In the genomic region with DNA sequence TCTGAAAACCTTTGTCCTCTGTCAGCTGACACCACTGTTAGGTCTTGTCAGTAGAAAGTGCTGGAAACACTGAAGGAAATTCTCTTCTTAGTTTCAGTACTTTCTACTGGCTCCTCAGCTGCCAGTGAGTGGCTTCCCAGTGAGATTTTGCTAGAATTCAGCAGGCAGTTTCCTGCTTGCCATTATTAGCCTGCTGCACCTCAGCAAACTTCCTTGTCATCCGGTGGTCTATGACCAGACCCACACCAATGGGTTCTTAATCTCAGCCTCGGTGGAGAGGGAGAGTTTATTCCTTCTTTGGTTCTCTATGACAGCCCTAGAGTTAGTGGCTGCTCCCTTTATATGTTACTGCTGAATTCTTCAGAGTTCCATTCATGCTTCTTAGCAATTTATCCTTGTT, we compare ENCODE assay signal across 1 cellular context.
TF ChIP-seq lines count a peak whose summit lies in the region.

No MANE protein-coding gene starts in this region.

TF ChIP-seq in WTC11, 78 proteins besides CTCF, POLR2A, EP300 and RAD21 (continued from another document):
- TF ChIP-seq, protein P1, sequence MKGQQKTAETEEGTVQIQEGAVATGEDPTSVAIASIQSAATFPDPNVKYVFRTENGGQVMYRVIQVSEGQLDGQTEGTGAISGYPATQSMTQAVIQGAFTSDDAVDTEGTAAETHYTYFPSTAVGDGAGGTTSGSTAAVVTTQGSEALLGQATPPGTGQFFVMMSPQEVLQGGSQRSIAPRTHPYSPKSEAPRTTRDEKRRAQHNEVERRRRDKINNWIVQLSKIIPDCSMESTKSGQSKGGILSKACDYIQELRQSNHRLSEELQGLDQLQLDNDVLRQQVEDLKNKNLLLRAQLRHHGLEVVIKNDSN (CRISPR knock-in tag; IDR thresholded peaks at IDR 0.05), result no peak
- TF ChIP-seq NR1H2 (CRISPR knock-in tag; IDR thresholded peaks at IDR 0.05) (no peak), CREB1 (CRISPR knock-in tag; IDR thresholded peaks at IDR 0.05) (no peak)
- TF ChIP-seq, protein P2, sequence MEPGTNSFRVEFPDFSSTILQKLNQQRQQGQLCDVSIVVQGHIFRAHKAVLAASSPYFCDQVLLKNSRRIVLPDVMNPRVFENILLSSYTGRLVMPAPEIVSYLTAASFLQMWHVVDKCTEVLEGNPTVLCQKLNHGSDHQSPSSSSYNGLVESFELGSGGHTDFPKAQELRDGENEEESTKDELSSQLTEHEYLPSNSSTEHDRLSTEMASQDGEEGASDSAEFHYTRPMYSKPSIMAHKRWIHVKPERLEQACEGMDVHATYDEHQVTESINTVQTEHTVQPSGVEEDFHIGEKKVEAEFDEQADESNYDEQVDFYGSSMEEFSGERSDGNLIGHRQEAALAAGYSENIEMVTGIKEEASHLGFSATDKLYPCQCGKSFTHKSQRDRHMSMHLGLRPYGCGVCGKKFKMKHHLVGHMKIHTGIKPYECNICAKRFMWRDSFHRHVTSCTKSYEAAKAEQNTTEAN (CRISPR knock-in tag; IDR thresholded peaks at IDR 0.05), result no peak
